Comparison of ENCODE assay signal across 26 cellular contexts in genomic region chr6:45175272-45175671, GRCh38.
"Had no signal": no experiment of that assay in that cellular context is flagged by ENCODE, and none has a peak within 500 bp of the region (broad histone marks: within the 10 kb centered on the region; RNA-seq: fewer than 3 reads in every experiment).

No MANE protein-coding gene starts in this region.

- DNase-seq: activated CD4-positive, alpha-beta T cell treated with anti-CD3 and anti-CD28 coated beads for 4 hours; activated CD4-positive, alpha-beta T cell treated with anti-CD3 and anti-CD28 coated beads, Interleukin-2, amount 50 U/mL, for 48 hours; activated CD4-positive, CD25-positive, alpha-beta regulatory T cell; activated CD8-positive, alpha-beta memory T cell treated with anti-CD3 and anti-CD28 coated beads, Interleukin-2, amount 50 U/mL, for 4 hours; activated gamma-delta T cell treated with Interleukin-2 at 50 U/mL for 16 hours; activated naive CD4-positive, alpha-beta T cell treated with anti-CD3 and anti-CD28 coated beads, Interleukin-2, amount 50 U/mL, for 16 hours; activated T-cell treated with anti-CD3 and anti-CD28 coated beads, Interleukin-2, amount 50 U/mL, for 1 hour; amniotic stem cell; brain microvascular endothelial cell; dorsolateral prefrontal cortex; effector memory CD8-positive, alpha-beta T cell; left cardiac atrium; left ventricle myocardium superior; right cardiac atrium; stimulated activated CD4-positive, alpha-beta T cell treated with anti-CD3 and anti-CD28 coated beads, Interleukin-15, amount 100 ng/mL, for 24 hours; stimulated activated CD4-positive, alpha-beta T cell treated with anti-CD3 and anti-CD28 coated beads, Interleukin-2, amount 100 ng/mL, for 24 hours; stimulated activated naive CD4-positive, alpha-beta T cell; T-helper 2 cell had no signal

- H3K4me3 ChIP-seq: coronary artery, dorsolateral prefrontal cortex, gastroesophageal sphincter, hepatocyte, tibial nerve had no signal

- H3K27ac ChIP-seq: brain microvascular endothelial cell, coronary artery, dorsolateral prefrontal cortex, gastroesophageal sphincter, hepatocyte, tibial nerve had no signal

- H3K4me1 ChIP-seq: gastroesophageal sphincter, tibial nerve had no signal

- H3K9me3 ChIP-seq: gastroesophageal sphincter, tibial nerve had no signal

- H3K36me3 ChIP-seq: brain microvascular endothelial cell, gastroesophageal sphincter, tibial nerve had no signal

- H3K27ac Mint-ChIP-seq: nephron had no signal

- FAIRE-seq: astrocyte, endothelial cell of umbilical vein, keratinocyte had no signal

- H3K9me3 Mint-ChIP-seq: effector memory CD8-positive, alpha-beta T cell had no signal

- H3K4me2 ChIP-seq: hepatocyte had no signal

- H2AFZ ChIP-seq: hepatocyte had no signal

- ATAC-seq: effector memory CD8-positive, alpha-beta T cell; gastroesophageal sphincter; left cardiac atrium; left ventricle myocardium superior; right cardiac atrium had no signal

- H3K4me3 Mint-ChIP-seq: nephron had no signal

- H3K27me3 Mint-ChIP-seq: effector memory CD8-positive, alpha-beta T cell had no signal

- H3K27me3 ChIP-seq: brain microvascular endothelial cell, dorsolateral prefrontal cortex, gastroesophageal sphincter, hepatocyte, tibial nerve had no signal

- H3K79me2 ChIP-seq: hepatocyte had no signal

- H3K4me1 Mint-ChIP-seq: nephron had no signal
